Comparison of ENCODE assay signal across 10 cellular contexts in the genomic region with DNA sequence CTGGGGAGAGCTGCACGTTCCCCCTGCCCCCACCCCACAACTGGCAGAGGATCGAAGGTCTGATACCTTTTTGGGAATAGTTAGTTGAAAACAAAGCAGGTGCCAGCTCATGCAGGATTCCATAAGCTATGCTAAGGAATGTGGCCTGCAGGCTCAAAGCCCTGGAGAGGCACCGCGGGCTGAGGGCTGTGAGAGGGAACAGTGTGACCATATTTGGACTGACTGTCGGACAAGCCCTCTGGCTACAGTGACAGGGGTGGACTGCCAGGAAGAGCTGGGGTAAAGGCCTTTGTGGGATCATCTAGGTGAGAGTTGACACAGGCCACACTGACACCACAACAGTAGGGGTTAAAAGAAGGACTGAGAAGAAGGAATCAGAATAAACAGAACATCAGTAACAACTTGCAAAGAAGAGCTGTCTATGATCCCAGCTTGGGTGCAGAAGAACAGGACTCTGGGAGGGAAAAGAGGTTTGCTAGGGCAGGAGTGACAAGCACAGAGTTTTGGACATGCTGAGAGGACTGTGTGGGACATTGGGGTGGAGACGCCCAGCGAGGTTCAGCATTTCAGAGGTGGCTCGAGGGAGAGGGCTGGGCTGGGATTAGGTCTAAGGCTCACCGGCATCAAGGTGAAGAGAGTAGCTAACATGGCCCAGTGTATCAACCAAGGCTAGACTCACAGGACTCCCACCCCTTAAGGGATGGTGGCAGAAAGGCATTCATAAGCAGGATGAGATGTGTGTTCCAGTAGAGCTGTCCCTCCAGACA. TPM values are rescaled to one million over a fixed set of nuclear protein-coding genes. Genes with fewer than 3 reads are reported as not detected.
A peak's percentile ranks its signal among the peaks of the same experiment; 100 is the strongest.
DNase-seq lines count a peak whose midpoint lies in the region; ATAC-seq and TF ChIP-seq lines count a peak whose summit lies in the region.
"Had no signal": no experiment of that assay in that cellular context is flagged by ENCODE, and none has a peak within 500 bp of the region (broad histone marks: within the 10 kb centered on the region; RNA-seq: fewer than 3 reads in every experiment).

No MANE protein-coding gene starts in this region.

- H3K27me3 Mint-ChIP-seq in GM23338 (ENCODE audit: insufficient read depth, low read depth, poor library complexity): peaks cover 13% of the 10 kb centered on the region
- peaks cover 6% of the 10 kb centered on the region for H3K27me3 Mint-ChIP-seq in activated CD8-positive, alpha-beta memory T cell treated with anti-CD3 and anti-CD28 coated beads, Interleukin-2, amount 10 ng/mL, durations not matched to agents 7 days and 5 days

- H3K4me1 ChIP-seq in GM23338 (ENCODE audit: insufficient read depth): peaks cover 19% of the 10 kb centered on the region; the same call in 1 of the 2 replicates

- H3K4me1 Mint-ChIP-seq in GM23338: peaks cover 41% of the 10 kb centered on the region
- peaks cover 14% of the 10 kb centered on the region for H3K4me1 Mint-ChIP-seq in activated CD8-positive, alpha-beta memory T cell treated with anti-CD3 and anti-CD28 coated beads, Interleukin-2, amount 10 ng/mL, durations not matched to agents 7 days and 5 days

- no peaks in the 10 kb centered on the region for H3K9me2 ChIP-seq in GM23338 (ENCODE audit: insufficient read depth)

- CTCF ChIA-PET in activated CD8-positive, alpha-beta memory T cell treated with anti-CD3 and anti-CD28 coated beads, Interleukin-2, amount 10 ng/mL, durations not matched to agents 7 days and 5 days (lab: Charles Lee): interaction anchor here (1.2 kb wide), 1 partner anchor 14 kb away, joined by 6 read pairs; no protein-coding TSS in a partner anchor

- no peaks in the 10 kb centered on the region for H3F3A ChIP-seq in GM23338 (replicated peaks; ENCODE audit: low read depth)

- H4K20me1 ChIP-seq in GM23338 (replicated peaks; ENCODE audit: insufficient read depth): peaks cover 30% of the 10 kb centered on the region; the same call in 1 of the 2 replicates

- TF ChIP-seq CTCF in GM23338 (conservative IDR thresholded peaks at IDR 0.05; ENCODE audit: low read depth in 2 of 2): no peak

- H3K27ac Mint-ChIP-seq in GM23338: peak overlapping the region; percentile 90
- H3K27ac Mint-ChIP-seq in activated naive CD4-positive, alpha-beta T cell treated with anti-CD3 and anti-CD28 coated beads, Interleukin-2, amount 50 U/mL, for 72 hours: peak overlapping the region; percentile 28 to 95
- H3K27ac Mint-ChIP-seq in activated CD8-positive, alpha-beta memory T cell treated with anti-CD3 and anti-CD28 coated beads, Interleukin-2, amount 10 ng/mL, durations not matched to agents 7 days and 5 days: no peak overlapping the region

- H3K27ac ChIP-seq in GM23338 (ENCODE audit: low read depth): peak overlapping the region; percentile 65; the same call in 1 of the 2 replicates

- peak; percentile 21 for ATAC-seq in GM23338
- peak in 1 of 2 donors; percentile 34 for ATAC-seq in activated naive CD4-positive, alpha-beta T cell treated with anti-CD3 and anti-CD28 coated beads, Interleukin-2, amount 50 U/mL, for 72 hours
- ATAC-seq in left ventricle myocardium superior: peak; percentile 74
- ATAC-seq in activated CD8-positive, alpha-beta memory T cell treated with anti-CD3 and anti-CD28 coated beads, Interleukin-2, amount 10 ng/mL, durations not matched to agents 7 days and 5 days: no peak
- ATAC-seq in activated CD4-positive, CD25-positive, alpha-beta regulatory T cell treated with anti-CD3 and anti-CD28 coated beads, Interleukin-2, amount 50 U/mL, for 24 hours: no peak

- no peak overlapping the region for H2AFZ ChIP-seq in GM23338

- DNase-seq in GM23338 (ENCODE audit: low spot score): peak; percentile 13
- no peak for DNase-seq in activated naive CD4-positive, alpha-beta T cell treated with anti-CD3 and anti-CD28 coated beads, Interleukin-2, amount 50 U/mL, for 72 hours (ENCODE audit: low spot score in 2 of 2)
- DNase-seq in left ventricle myocardium superior: no peak
- DNase-seq in renal cortical epithelial cell (ENCODE audit: low read depth): peak; percentile 36
- DNase-seq in activated CD8-positive, alpha-beta memory T cell treated with anti-CD3 and anti-CD28 coated beads, Interleukin-2, amount 10 ng/mL, durations not matched to agents 7 days and 5 days: no peak
- no peak for DNase-seq in NCI-H446 treated with DMSO at 0.1 percent for 48 hours (lab: John Stamatoyannopoulos, UW)
- no peak for DNase-seq in activated CD4-positive, CD25-positive, alpha-beta regulatory T cell treated with anti-CD3 and anti-CD28 coated beads, Interleukin-2, amount 50 U/mL, for 72 hours
- DNase-seq: midbrain, NCI-H774 had no signal

- no peak overlapping the region for H3K4me3 ChIP-seq in GM23338

- no peak overlapping the region for H3K4me2 ChIP-seq in GM23338

- peaks cover 70% of the 10 kb centered on the region for H3K79me2 ChIP-seq in GM23338 (replicated peaks; ENCODE audit: insufficient read depth)

- H3K36me3 ChIP-seq in GM23338 (ENCODE audit: insufficient read depth): no peaks in the 10 kb centered on the region

- no peaks in the 10 kb centered on the region; the same call in 1 of the 3 replicates for H3K9me3 Mint-ChIP-seq in GM23338
- H3K9me3 Mint-ChIP-seq in activated naive CD4-positive, alpha-beta T cell treated with anti-CD3 and anti-CD28 coated beads, Interleukin-2, amount 50 U/mL, for 72 hours: peaks cover 13 to 17% of the 10 kb centered on the region in 2 donors
- H3K9me3 Mint-ChIP-seq in activated CD8-positive, alpha-beta memory T cell treated with anti-CD3 and anti-CD28 coated beads, Interleukin-2, amount 10 ng/mL, durations not matched to agents 7 days and 5 days (ENCODE audit: low read depth): peaks cover 3% of the 10 kb centered on the region

- H3K4me3 Mint-ChIP-seq in GM23338: no peak overlapping the region
- H3K4me3 Mint-ChIP-seq in activated CD8-positive, alpha-beta memory T cell treated with anti-CD3 and anti-CD28 coated beads, Interleukin-2, amount 10 ng/mL, durations not matched to agents 7 days and 5 days: no peak overlapping the region

- peaks cover 54% of the 10 kb centered on the region for H3K36me3 Mint-ChIP-seq in GM23338 (ENCODE audit: low read depth)
- H3K36me3 Mint-ChIP-seq in activated naive CD4-positive, alpha-beta T cell treated with anti-CD3 and anti-CD28 coated beads, Interleukin-2, amount 50 U/mL, for 72 hours: peaks cover 20 to 43% of the 10 kb centered on the region in 2 donors
- H3K36me3 Mint-ChIP-seq in activated CD8-positive, alpha-beta memory T cell treated with anti-CD3 and anti-CD28 coated beads, Interleukin-2, amount 10 ng/mL, durations not matched to agents 7 days and 5 days: peaks cover 15% of the 10 kb centered on the region

- H3K27me3 ChIP-seq in GM23338 (ENCODE audit: insufficient read depth): no peaks in the 10 kb centered on the region

- intact Hi-C loops in left ventricle myocardium superior (cut with micrococcal nuclease): no loop called here

TF ChIP-seq in GM23338, 12 proteins besides CTCF, POLR2A, EP300 and RAD21 (continues in another document):
- TF ChIP-seq JUNB (IDR thresholded peaks at IDR 0.05; ENCODE audit: unreplicated experiment) (no peak), NANOG (IDR thresholded peaks at IDR 0.05; ENCODE audit: borderline replicate concordance) (no peak), ZNF114 (CRISPR knock-in tag; IDR thresholded peaks at IDR 0.05) (no peak), STAT1 (IDR thresholded peaks at IDR 0.05; ENCODE audit: unreplicated experiment) (no peak)

RNA-seq across cellular contexts. Expression of gene ACTN1, which starts 54.5 kb away (rescaled TPM):
- 257 and 280 TPM in 2 replicates for total RNA-seq in GM23338 (2014; rRNA removed; shearing (Covaris generic))
- 121 and 129 TPM in 2 replicates for polyA plus RNA-seq in GM23338 (2016; fragmentation: Nextera tagmentation; extraction: Ambion mirVana)
- total RNA-seq in activated naive CD4-positive, alpha-beta T cell treated with anti-CD3 and anti-CD28 coated beads, Interleukin-2, amount 50 U/mL, for 72 hours: 100 to 1,000 TPM; 106 to 120 TPM
- total RNA-seq in left ventricle myocardium superior: 90.5 TPM
- total RNA-seq in renal cortical epithelial cell: 304 and 802 TPM in 2 replicates
- total RNA-seq in activated CD8-positive, alpha-beta memory T cell treated with anti-CD3 and anti-CD28 coated beads, Interleukin-2, amount 10 ng/mL, durations not matched to agents 7 days and 5 days: 10 to 100 TPM; 26.8 to 56.0 TPM

Comparison
In these comparisons a context has a peak if more than half of its experiments do, and no peak if none do; other contexts are left out.
1. ATAC-seq: peak in GM23338 (single experiment) and left ventricle myocardium superior (single experiment); none in activated CD8-positive, alpha-beta memory T cell treated with anti-CD3 and anti-CD28 coated beads, Interleukin-2, amount 10 ng/mL, durations not matched to agents 7 days and 5 days (single experiment) and activated CD4-positive, CD25-positive, alpha-beta regulatory T cell treated with anti-CD3 and anti-CD28 coated beads, Interleukin-2, amount 50 U/mL, for 24 hours (0 of 2).
2. DNase-seq: peak in GM23338 (single experiment) and renal cortical epithelial cell (single experiment); none in activated naive CD4-positive, alpha-beta T cell treated with anti-CD3 and anti-CD28 coated beads, Interleukin-2, amount 50 U/mL, for 72 hours (0 of 2), left ventricle myocardium superior (single experiment), activated CD8-positive, alpha-beta memory T cell treated with anti-CD3 and anti-CD28 coated beads, Interleukin-2, amount 10 ng/mL, durations not matched to agents 7 days and 5 days (single experiment), NCI-H446 treated with DMSO at 0.1 percent for 48 hours (single experiment) and activated CD4-positive, CD25-positive, alpha-beta regulatory T cell treated with anti-CD3 and anti-CD28 coated beads, Interleukin-2, amount 50 U/mL, for 72 hours (single experiment).